In the genomic region with DNA sequence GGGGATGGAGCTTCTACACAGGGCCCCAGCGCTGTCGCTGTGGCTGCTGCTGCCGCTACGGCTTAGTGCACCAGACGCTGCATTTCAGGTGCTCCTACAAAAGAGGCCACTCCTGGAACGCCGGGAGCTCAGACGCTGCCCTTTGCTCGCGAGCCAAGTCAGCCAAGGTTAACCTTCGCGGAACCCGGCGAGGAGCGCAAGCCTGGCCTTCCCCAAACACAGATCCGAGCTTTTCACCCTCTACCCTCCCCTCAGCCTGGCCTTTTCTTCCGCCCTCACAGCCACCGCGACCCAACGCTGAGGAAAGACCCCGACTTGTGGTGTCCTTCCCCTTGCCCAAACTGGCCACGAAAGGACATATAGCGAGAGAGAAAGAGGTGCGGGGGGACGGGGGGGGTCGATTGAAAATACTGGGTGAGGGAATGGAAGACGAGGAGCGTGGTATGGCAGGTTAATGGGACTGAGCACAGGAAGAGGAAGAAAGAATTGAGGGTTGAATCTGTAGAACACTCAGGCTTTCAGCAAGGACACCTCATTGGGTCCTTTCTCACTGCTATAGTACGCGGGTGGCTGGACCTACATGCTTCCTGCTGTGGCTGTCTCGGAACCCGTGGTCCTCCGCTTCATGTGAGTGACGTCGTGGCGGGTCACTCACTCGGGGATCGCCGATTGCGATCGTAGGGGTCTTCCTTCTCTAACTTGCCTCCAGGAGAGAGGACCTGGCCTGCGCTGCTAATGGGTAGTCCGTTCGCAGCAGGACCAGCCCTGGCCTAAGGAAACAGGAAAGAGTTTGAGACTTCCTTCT, we compare ENCODE assay signal across 8 cellular contexts. TPM values are rescaled to one million over a fixed set of nuclear protein-coding genes. Genes with fewer than 3 reads are reported as not detected.
A peak's percentile ranks its signal among the peaks of the same experiment; 100 is the strongest.
DNase-seq lines count a peak whose midpoint lies in the region; ATAC-seq and TF ChIP-seq lines count a peak whose summit lies in the region.

AIMP1 (plus strand) TSS at position 583 of the 805 bp plus-strand sequence. CDS start 8,460 bp downstream, outside the sequence.
TBCK (minus strand) TSS at position 242 of the 805 bp plus-strand sequence. CDS start 7,249 bp downstream, outside the sequence.

- TF ChIP-seq POLR2A in right lobe of liver (IDR thresholded peaks at IDR 0.05): peak; percentile 78

- H3K9me3 ChIP-seq in CD4-positive, alpha-beta T cell (ENCODE audit: control insufficient read depth, low read length): no peaks in the 10 kb centered on the region
- H3K9me3 ChIP-seq in right lobe of liver: no peaks in the 10 kb centered on the region

- DNase-seq in CD4-positive, alpha-beta T cell: peak; percentile 78 to 87 (median 83)
- DNase-seq in NCI-H82 (lab: John Stamatoyannopoulos, UW) (peak; percentile 90), ecto neural progenitor cell (ENCODE audit: low spot score) (peak; percentile 92), right lobe of liver (peak; percentile 87 to 90 (median 89))
- DNase-seq in activated CD4-positive, alpha-beta memory T cell treated with anti-CD3 and anti-CD28 coated beads for 36 hours: peak; percentile 92
- peak; percentile 79 to 87 for DNase-seq in stimulated activated CD4-positive, alpha-beta T cell treated with anti-CD3 and anti-CD28 coated beads, Interleukin-4, amount 100 ng/mL, for 4 hours

- peak; percentile 84 for ATAC-seq in CD4-positive, alpha-beta T cell (ENCODE audit: poor library complexity)
- ATAC-seq in GM19452 (IDR thresholded peaks at IDR 0.05; ENCODE audit: unreplicated experiment): peak; percentile 82
- ATAC-seq in HG03575 (IDR thresholded peaks at IDR 0.05; ENCODE audit: extremely low read depth, insufficient number of reproducible peaks, low FRiP score, unreplicated experiment): peak; percentile 74
- ATAC-seq in right lobe of liver: peak; percentile 96 to 98 (median 96)

- H3K9me3 Mint-ChIP-seq in CD4-positive, alpha-beta T cell: no peaks in the 10 kb centered on the region
- H3K9me3 Mint-ChIP-seq in activated CD4-positive, alpha-beta memory T cell treated with anti-CD3 and anti-CD28 coated beads for 36 hours: peaks cover 4% of the 10 kb centered on the region

- peaks cover 26% of the 10 kb centered on the region for H3K4me1 Mint-ChIP-seq in CD4-positive, alpha-beta T cell (ENCODE audit: low read depth)
- H3K4me1 Mint-ChIP-seq in activated CD4-positive, alpha-beta memory T cell treated with anti-CD3 and anti-CD28 coated beads for 36 hours (ENCODE audit: low read depth): peaks cover 44% of the 10 kb centered on the region

- TF ChIP-seq CTCF in CD4-positive, alpha-beta T cell (IDR thresholded peaks at IDR 0.05): no peak
- TF ChIP-seq CTCF in right lobe of liver (IDR thresholded peaks at IDR 0.05): no peak

- H3K36me3 ChIP-seq in right lobe of liver: no peaks in the 10 kb centered on the region

- H3K4me3 Mint-ChIP-seq in CD4-positive, alpha-beta T cell: no peak within 1 kb of the TSS
- H3K4me3 Mint-ChIP-seq in activated CD4-positive, alpha-beta memory T cell treated with anti-CD3 and anti-CD28 coated beads for 36 hours: no peak within 1 kb of the TSS

- POLR2A ChIA-PET in CD4-positive, alpha-beta T cell (lab: Charles Lee): interaction anchor here (0.7 to 1.8 kb wide), 11 partner anchors 10 to 1405 kb away, joined by 3 to 11 read pairs (median 4); partner anchors contain the start of genes GSTCD, INTS12, PAPSS1 and PPA2
- POLR2A ChIA-PET in activated CD4-positive, alpha-beta memory T cell treated with anti-CD3 and anti-CD28 coated beads for 36 hours (lab: Charles Lee): interaction anchor here (1.2 kb wide), 1 partner anchor 15 kb away, joined by 4 read pairs; no protein-coding TSS in a partner anchor

- H3K27ac ChIP-seq in CD4-positive, alpha-beta T cell (ENCODE audit: low read depth, low read length): peak within 1 kb of the TSS; percentile 95
- H3K27ac ChIP-seq in right lobe of liver: peak within 1 kb of the TSS; percentile 89 to 94 (median 93)

- H3K4me3 ChIP-seq in right lobe of liver: peak within 1 kb of the TSS; percentile 76 to 95 (median 82)

- H3K27ac Mint-ChIP-seq in CD4-positive, alpha-beta T cell: no peak within 1 kb of the TSS
- H3K27ac Mint-ChIP-seq in activated CD4-positive, alpha-beta memory T cell treated with anti-CD3 and anti-CD28 coated beads for 36 hours: no peak within 1 kb of the TSS

- H3K4me1 ChIP-seq in right lobe of liver: peaks cover 0 to 28% (median 11%) of the 10 kb centered on the region in 4 donors

- no peaks in the 10 kb centered on the region for H3K27me3 Mint-ChIP-seq in CD4-positive, alpha-beta T cell
- no peaks in the 10 kb centered on the region for H3K27me3 Mint-ChIP-seq in activated CD4-positive, alpha-beta memory T cell treated with anti-CD3 and anti-CD28 coated beads for 36 hours

- CTCF ChIA-PET in CD4-positive, alpha-beta T cell (lab: Charles Lee): no interaction called here
- CTCF ChIA-PET in activated CD4-positive, alpha-beta memory T cell treated with anti-CD3 and anti-CD28 coated beads for 36 hours (lab: Charles Lee): interaction anchor here (1.1 kb wide), 1 partner anchor 10 kb away, joined by 4 read pairs; no protein-coding TSS in a partner anchor

- no peaks in the 10 kb centered on the region for H3K27me3 ChIP-seq in CD4-positive, alpha-beta T cell (ENCODE audit: control insufficient read depth, insufficient read depth, low read length)
- no peaks in the 10 kb centered on the region for H3K27me3 ChIP-seq in right lobe of liver

- peaks cover 24% of the 10 kb centered on the region for H3K36me3 Mint-ChIP-seq in CD4-positive, alpha-beta T cell (ENCODE audit: low read depth)
- H3K36me3 Mint-ChIP-seq in activated CD4-positive, alpha-beta memory T cell treated with anti-CD3 and anti-CD28 coated beads for 36 hours: peaks cover 12% of the 10 kb centered on the region

- intact Hi-C loops in CD4-positive, alpha-beta T cell (cut with DNase I, micrococcal nuclease): loop anchor here (5.0 to 10.0 kb wide), 4 partner anchors 609 to 1619 kb away; partner anchors contain the start of genes CYP2U1 (in 1 of the 2), GSTCD (in 1 of the 2), INTS12 (in 1 of the 2) and PAPSS1 (in 1 of the 2)
- intact Hi-C loops in activated CD4-positive, alpha-beta memory T cell treated with anti-CD3 and anti-CD28 coated beads for 36 hours (cut with micrococcal nuclease): loop anchor here (1.0 to 5.0 kb wide), 4 partner anchors 607 to 1404 kb away; partner anchors contain the start of genes GSTCD, INTS12, PAPSS1 and PPA2
- intact Hi-C loops in right lobe of liver (cut with DNase I): no loop called here

- under 1% methylated on average over 37 of the region's 44 CpGs for WGBS in right lobe of liver (ENCODE audit: insufficient coverage, low coverage, low lambda C conversion rate, missing lambda C conversion rate)

RNA-seq across cellular contexts. Expression of gene AIMP1, which starts in this region (rescaled TPM):
- total RNA-seq in CD4-positive, alpha-beta T cell: 10 to 100 TPM; 75.4 to 77.8 TPM
- total RNA-seq in activated CD4-positive, alpha-beta memory T cell treated with anti-CD3 and anti-CD28 coated beads for 36 hours: 10 to 100 TPM; 59.2 to 60.1 TPM
- total RNA-seq in right lobe of liver: 10 to 100 TPM; 15.0 to 21.2 (median 16.7) TPM

RNA-seq across cellular contexts. Expression of gene TBCK, which starts in this region (rescaled TPM):
- 10 to 100 TPM; 23.5 to 29.0 TPM for total RNA-seq in CD4-positive, alpha-beta T cell
- total RNA-seq in activated CD4-positive, alpha-beta memory T cell treated with anti-CD3 and anti-CD28 coated beads for 36 hours: 10 to 100 TPM; 20.2 to 22.0 TPM
- total RNA-seq in right lobe of liver: 10 to 100 TPM; 15.1 to 20.1 (median 16.8) TPM

Comparison
In these comparisons a context has a peak if more than half of its experiments do, and no peak if none do; other contexts are left out.
1. Peak in every context shown above with its lines: DNase-seq, ATAC-seq, H3K4me3 ChIP-seq and H3K27ac ChIP-seq.
2. intact Hi-C loops: an anchor here in CD4-positive, alpha-beta T cell (5.0 to 10.0 kb wide) and activated CD4-positive, alpha-beta memory T cell treated with anti-CD3 and anti-CD28 coated beads for 36 hours (1.0 to 5.0 kb wide); none called in right lobe of liver.